Comparison of ENCODE assay signal across 14 cellular contexts in the genomic region with DNA sequence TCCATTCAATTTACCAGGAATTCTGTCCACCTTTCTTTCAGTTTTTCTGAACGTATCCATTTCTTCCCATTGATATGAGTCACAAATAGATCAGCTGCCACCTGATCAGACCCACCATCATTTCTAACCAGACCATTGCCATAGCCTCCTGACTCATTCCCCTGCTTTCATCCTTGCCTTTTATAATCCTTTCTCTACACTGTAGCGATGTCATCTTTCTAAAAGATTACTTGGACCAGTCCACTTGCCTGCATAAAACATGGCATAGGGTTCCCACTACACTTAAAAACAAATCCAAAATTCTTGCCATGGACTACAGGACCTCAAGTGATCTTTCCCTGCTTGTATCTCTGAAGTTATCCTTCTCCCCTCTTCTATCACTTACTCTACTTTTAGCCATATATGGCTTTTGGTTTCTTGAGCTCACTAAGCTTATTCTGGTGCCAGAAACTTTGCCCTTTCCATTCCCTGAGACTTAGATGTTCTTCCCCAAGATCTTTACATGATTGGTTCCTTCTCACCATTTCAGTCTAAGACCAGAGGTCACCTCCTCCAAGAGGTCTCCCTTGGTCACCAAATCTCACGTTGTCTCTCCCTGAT.
DNase-seq lines count a peak whose midpoint lies in the region; ATAC-seq and TF ChIP-seq lines count a peak whose summit lies in the region.
"Had no signal": no experiment of that assay in that cellular context is flagged by ENCODE, and none has a peak within 500 bp of the region (broad histone marks: within the 10 kb centered on the region; RNA-seq: fewer than 3 reads in every experiment).

No MANE protein-coding gene starts in this region.

- H3K9me3 ChIP-seq in esophagus muscularis mucosa (no peaks in the 10 kb centered on the region), body of pancreas (no peaks in the 10 kb centered on the region)
- H3K9me3 ChIP-seq: transverse colon had no signal

- no peak for TF ChIP-seq CTCF in choroid plexus epithelial cell (conservative IDR thresholded peaks at IDR 0.05; ENCODE audit: low read depth, low read length)
- TF ChIP-seq CTCF in esophagus muscularis mucosa (IDR thresholded peaks at IDR 0.05) = no peak
- no peak for TF ChIP-seq CTCF in body of pancreas (IDR thresholded peaks at IDR 0.05)

- no peaks in the 10 kb centered on the region for H3K27me3 ChIP-seq in esophagus muscularis mucosa
- H3K27me3 ChIP-seq in body of pancreas = no peaks in the 10 kb centered on the region
- H3K27me3 ChIP-seq: transverse colon had no signal

- no peaks in the 10 kb centered on the region for H3K4me1 ChIP-seq in esophagus muscularis mucosa
- H3K4me1 ChIP-seq in body of pancreas = no peaks in the 10 kb centered on the region

- no peak overlapping the region for H3K27ac ChIP-seq in esophagus muscularis mucosa (replicated peaks in 1 of 4)
- no peak overlapping the region for H3K27ac ChIP-seq in body of pancreas
- H3K27ac ChIP-seq: transverse colon had no signal

- WGBS in esophagus muscularis mucosa = 83% methylated on average over 3 of the region's 3 CpGs
- 88 to 94% methylated on average over 3 of the region's 3 CpGs for WGBS in body of pancreas, 2 donors

- TF ChIP-seq EP300 in esophagus muscularis mucosa (IDR thresholded peaks at IDR 0.05) = no peak

- peak; percentile 41 for DNase-seq in EH (ENCODE audit: low read depth)
- peak; percentile 43 for DNase-seq in NCI-H226
- DNase-seq in choroid plexus epithelial cell (ENCODE audit: low read depth) = peak; percentile 51
- peak; percentile 60 for DNase-seq in myocyte (ENCODE audit: low read depth)
- DNase-seq in esophagus muscularis mucosa (ENCODE audit: extremely low spot score) = no peak
- DNase-seq in activated CD4-positive, CD25-positive, alpha-beta regulatory T cell (lab: John Stamatoyannopoulos, UW) = no peak
- DNase-seq in body of pancreas = no peak
- DNase-seq: activated CD4-positive, alpha-beta T cell treated with anti-CD3 and anti-CD28 coated beads for 36 hours; DMS79; NCI-H1436; stimulated activated CD8-positive, alpha-beta memory T cell treated with anti-CD3 and anti-CD28 coated beads, Interleukin-4, amount 100 ng/mL, for 48 hours; T-helper 17 cell; transverse colon had no signal

- ATAC-seq in body of pancreas = no peak
- ATAC-seq in GM21737 (IDR thresholded peaks at IDR 0.05; ENCODE audit: unreplicated experiment) = no peak
- ATAC-seq: T-helper 17 cell had no signal

- H3K4me3 ChIP-seq in choroid plexus epithelial cell (ENCODE audit: low read depth, low read length) (no peak overlapping the region), esophagus muscularis mucosa (no peak overlapping the region), body of pancreas (no peak overlapping the region)
- H3K4me3 ChIP-seq: transverse colon had no signal

- no peaks in the 10 kb centered on the region for H3K36me3 ChIP-seq in esophagus muscularis mucosa
- no peaks in the 10 kb centered on the region for H3K36me3 ChIP-seq in body of pancreas (replicated peaks in 1 of 2; ENCODE audit: insufficient read depth in 1 of 2, low read depth in 2 of 2)
- H3K36me3 ChIP-seq: transverse colon had no signal

- TF ChIP-seq POLR2A in esophagus muscularis mucosa (IDR thresholded peaks at IDR 0.05; ENCODE audit: low read depth) = no peak
- TF ChIP-seq POLR2A in body of pancreas (IDR thresholded peaks at IDR 0.05) = no peak

- intact Hi-C loops in esophagus muscularis mucosa (cut with DNase I) (no loop called here), body of pancreas (cut with DNase I) (no loop called here)

Comparison
In these comparisons a context has a peak if more than half of its experiments do, and no peak if none do; other contexts are left out.
1. DNase-seq: peak in EH (single experiment), NCI-H226 (single experiment), choroid plexus epithelial cell (single experiment) and myocyte (single experiment); none in esophagus muscularis mucosa (single experiment), activated CD4-positive, CD25-positive, alpha-beta regulatory T cell (0 of 4) and body of pancreas (0 of 4).